ENCODE assay signal across 20 cellular contexts in the genomic region with DNA sequence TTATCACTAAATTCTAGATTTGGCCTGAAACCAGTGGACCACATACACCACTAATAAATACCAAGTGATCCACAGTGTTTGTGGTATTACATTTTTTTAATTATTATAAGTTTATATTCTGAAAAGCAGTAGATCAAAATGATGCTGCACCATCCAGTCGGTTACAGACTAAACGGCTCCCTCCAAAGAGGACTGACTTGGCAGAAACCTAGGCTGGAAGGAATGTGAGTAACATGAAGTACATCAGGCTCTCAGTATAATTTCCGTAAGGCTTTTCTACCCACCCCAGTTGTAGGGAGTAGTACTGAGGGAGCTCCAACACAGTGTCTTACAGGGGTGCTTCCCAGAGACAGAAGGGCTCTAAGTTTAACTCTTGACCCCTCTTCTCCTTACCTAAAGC.
DNase-seq lines count a peak whose midpoint lies in the region; TF ChIP-seq lines count a peak whose summit lies in the region.
"Had no signal": no experiment of that assay in that cellular context is flagged by ENCODE, and none has a peak within 500 bp of the region (broad histone marks: within the 10 kb centered on the region; RNA-seq: fewer than 3 reads in every experiment).

No MANE protein-coding gene starts in this region.

- no peaks in the 10 kb centered on the region for H3K27me3 ChIP-seq in testis
- H3K27me3 ChIP-seq: BLaER1 treated with 17β-estradiol and CSF1 and Interleukin-3, amounts not matched to agents 10 nM and 100 nM had no signal

- no peak for TF ChIP-seq POLR2A in testis (IDR thresholded peaks at IDR 0.05)

- H3K27me3 Mint-ChIP-seq in activated CD4-positive, alpha-beta T cell treated with anti-CD3 and anti-CD28 coated beads, Interleukin-2, amount 10 ng/mL, durations not matched to agents 7 days and 5 days = no peaks in the 10 kb centered on the region
- H3K27me3 Mint-ChIP-seq: CD4-positive, alpha-beta memory T cell; IgD-negative memory B cell had no signal

- peaks cover 8% of the 10 kb centered on the region for H3K4me1 Mint-ChIP-seq in activated CD4-positive, alpha-beta T cell treated with anti-CD3 and anti-CD28 coated beads, Interleukin-2, amount 10 ng/mL, durations not matched to agents 7 days and 5 days

- no peaks in the 10 kb centered on the region for H3K36me3 ChIP-seq in testis (ENCODE audit: low read depth, missing control alignments)

- TF ChIP-seq CTCF in AG09309 (IDR thresholded peaks at IDR 0.05; ENCODE audit: control insufficient read depth, insufficient read depth, low read depth, low read length, missing control alignments) (no peak), fibroblast of mammary gland (conservative IDR thresholded peaks at IDR 0.05; ENCODE audit: control insufficient read depth, insufficient read depth, low read depth, low read length) (no peak), testis (IDR thresholded peaks at IDR 0.05) (no peak)

- H3K4me3 ChIP-seq in AG09309 (ENCODE audit: control insufficient read depth, low read depth, low read length) = no peak overlapping the region
- H3K4me3 ChIP-seq in fibroblast of mammary gland (ENCODE audit: control insufficient read depth, low read depth, low read length) = no peak overlapping the region
- no peak overlapping the region for H3K4me3 ChIP-seq in testis
- H3K4me3 ChIP-seq: A549; BLaER1 treated with 17β-estradiol and CSF1 and Interleukin-3, amounts not matched to agents 10 nM and 100 nM had no signal

- H3K27ac Mint-ChIP-seq in activated CD4-positive, alpha-beta T cell treated with anti-CD3 and anti-CD28 coated beads, Interleukin-2, amount 10 ng/mL, durations not matched to agents 7 days and 5 days = no peak overlapping the region
- H3K27ac Mint-ChIP-seq: IgD-negative memory B cell had no signal

- CTCF ChIA-PET in activated CD4-positive, alpha-beta T cell treated with anti-CD3 and anti-CD28 coated beads, Interleukin-2, amount 10 ng/mL, durations not matched to agents 7 days and 5 days (lab: Charles Lee) = no interaction called here

- DNase-seq in AG09309 (ENCODE audit: low read depth) = peak; percentile 3
- peak; percentile 54 for DNase-seq in GM03348 (ENCODE audit: low spot score)
- peak; percentile 28 for DNase-seq in fibroblast of mammary gland (ENCODE audit: low read depth)
- DNase-seq in testis = peak; percentile 17
- DNase-seq in activated CD4-positive, alpha-beta T cell treated with anti-CD3 and anti-CD28 coated beads, Interleukin-2, amount 10 ng/mL, durations not matched to agents 7 days and 5 days = no peak
- DNase-seq in DMS 273 treated with DMSO at 0.1 percent for 48 hours (lab: John Stamatoyannopoulos, UW) = no peak
- no peak for DNase-seq in NOMO-1 treated with DMSO at 0.1 percent for 48 hours (lab: John Stamatoyannopoulos, UW; ENCODE audit: unreplicated experiment)
- DNase-seq: CD4-positive, alpha-beta memory T cell; DMS153; Karpas-422; MV-4-11; NCI-H1105 treated with DMSO at 0.1 percent for 48 hours; NCI-H2029 treated with DMSO at 0.1 percent for 48 hours; NCI-H226; NCI-H510A treated with DMSO at 0.1 percent for 48 hours; NCI-H748 treated with DMSO at 0.1 percent for 48 hours; SIG-M5 had no signal

- peak overlapping the region in 1 of 2 donors; percentile 0 for H3K27ac ChIP-seq in testis
- H3K27ac ChIP-seq: A549; BLaER1 treated with 17β-estradiol and CSF1 and Interleukin-3, amounts not matched to agents 10 nM and 100 nM had no signal

- no peak overlapping the region for H3K4me3 Mint-ChIP-seq in activated CD4-positive, alpha-beta T cell treated with anti-CD3 and anti-CD28 coated beads, Interleukin-2, amount 10 ng/mL, durations not matched to agents 7 days and 5 days
- H3K4me3 Mint-ChIP-seq: CD4-positive, alpha-beta memory T cell; IgD-negative memory B cell had no signal

- POLR2A ChIA-PET in activated CD4-positive, alpha-beta T cell treated with anti-CD3 and anti-CD28 coated beads, Interleukin-2, amount 10 ng/mL, durations not matched to agents 7 days and 5 days (lab: Charles Lee) = no interaction called here

- H3K4me1 ChIP-seq in testis = no peaks in the 10 kb centered on the region
- H3K4me1 ChIP-seq: A549 had no signal

- H3K36me3 Mint-ChIP-seq in activated CD4-positive, alpha-beta T cell treated with anti-CD3 and anti-CD28 coated beads, Interleukin-2, amount 10 ng/mL, durations not matched to agents 7 days and 5 days (ENCODE audit: low read depth) = peaks cover 40% of the 10 kb centered on the region
- H3K36me3 Mint-ChIP-seq: IgD-negative memory B cell had no signal

- WGBS in testis, 2 donors = 44 to 51% methylated on average over 3 of the region's 3 CpGs

- intact Hi-C loops in testis (cut with DNase I; ENCODE audit: low total_unique reads) = no loop called here

- no peaks in the 10 kb centered on the region for H3K9me3 ChIP-seq in testis
- H3K9me3 ChIP-seq: A549; BLaER1 treated with 17β-estradiol and CSF1 and Interleukin-3, amounts not matched to agents 10 nM and 100 nM had no signal

- no peaks in the 10 kb centered on the region for H3K9me3 Mint-ChIP-seq in activated CD4-positive, alpha-beta T cell treated with anti-CD3 and anti-CD28 coated beads, Interleukin-2, amount 10 ng/mL, durations not matched to agents 7 days and 5 days
- H3K9me3 Mint-ChIP-seq: CD4-positive, alpha-beta memory T cell; IgD-negative memory B cell had no signal

Comparison
In these comparisons a context has a peak if more than half of its experiments do, and no peak if none do; other contexts are left out.
1. DNase-seq: peak in AG09309 (single experiment), GM03348 (single experiment), fibroblast of mammary gland (single experiment) and testis (single experiment); none in activated CD4-positive, alpha-beta T cell treated with anti-CD3 and anti-CD28 coated beads, Interleukin-2, amount 10 ng/mL, durations not matched to agents 7 days and 5 days (single experiment), DMS 273 treated with DMSO at 0.1 percent for 48 hours (single experiment) and NOMO-1 treated with DMSO at 0.1 percent for 48 hours (single experiment).